In genomic region chr11:17743026-17743807, GRCh38 we compare ENCODE assay signal across 23 cellular contexts. TPM values are rescaled to one million over a fixed set of nuclear protein-coding genes. Genes with fewer than 3 reads are reported as not detected.
DNase-seq lines count a peak whose midpoint lies in the region; ATAC-seq and TF ChIP-seq lines count a peak whose summit lies in the region.
"Had no signal": no experiment of that assay in that cellular context is flagged by ENCODE, and none has a peak within 500 bp of the region (broad histone marks: within the 10 kb centered on the region; RNA-seq: fewer than 3 reads in every experiment).

No MANE protein-coding gene starts in this region.

- peaks cover 4% of the 10 kb centered on the region for H3K79me1 ChIP-seq in neuronal stem cell (ENCODE audit: low read depth, low read length)

- H2AFZ ChIP-seq in SK-N-SH (ENCODE audit: low read depth) = no peak overlapping the region
- H2AFZ ChIP-seq in neuronal stem cell (ENCODE audit: low read length) = no peak overlapping the region

- no peaks in the 10 kb centered on the region for H3F3A ChIP-seq in SK-N-SH (replicated peaks; ENCODE audit: insufficient read depth)

- H2BK120ac ChIP-seq in neuronal stem cell (ENCODE audit: low read depth, low read length) = no peak overlapping the region

- no peak overlapping the region for H4K91ac ChIP-seq in neuronal stem cell (ENCODE audit: low read depth, low read length, poor library complexity)

- H3K9ac ChIP-seq in SK-N-SH = no peak overlapping the region
- peak overlapping the region; percentile 5 for H3K9ac ChIP-seq in neuronal stem cell (ENCODE audit: low read depth, low read length, poor library complexity)

- H3K27me3 ChIP-seq in SK-N-SH (ENCODE audit: insufficient read depth) (no peaks in the 10 kb centered on the region), neuronal stem cell (ENCODE audit: control insufficient read depth in 3 of 3, insufficient read depth in 3 of 3, low read depth in 1 of 3, low read length in 3 of 3) (no peaks in the 10 kb centered on the region)
- H3K27me3 ChIP-seq: MG63 had no signal

- H4K20me1 ChIP-seq in SK-N-SH (ENCODE audit: insufficient read depth) = no peaks in the 10 kb centered on the region

- peak overlapping the region; percentile 17 for H3K18ac ChIP-seq in neuronal stem cell (ENCODE audit: low read length)

- H3K4me3 ChIP-seq in SK-N-SH (ENCODE audit: low read depth in 2 of 2, low read length in 1 of 2) (no peak overlapping the region), neuronal stem cell (ENCODE audit: low read length in 2 of 2) (no peak overlapping the region)
- H3K4me3 ChIP-seq: MG63 had no signal

- CTCF ChIA-PET in SK-N-SH (lab: Yijun Ruan, JAX) = interaction anchor here (0.7 to 14.2 kb wide), 4 partner anchors 8 to 236 kb away, joined by 3 to 730 read pairs (median 5); no protein-coding TSS in a partner anchor

- H3K9me3 ChIP-seq in SK-N-SH (no peaks in the 10 kb centered on the region), neuronal stem cell (replicated peaks in 1 of 2; ENCODE audit: control insufficient read depth in 2 of 2, insufficient read depth in 1 of 2, low read depth in 1 of 2, low read length in 2 of 2) (no peaks in the 10 kb centered on the region)
- H3K9me3 ChIP-seq: MG63 had no signal

- H2AK5ac ChIP-seq in neuronal stem cell (ENCODE audit: low read depth, low read length) = no peak overlapping the region

- in situ Hi-C loops in G401 (cut with HindIII; ENCODE audit: low sequenced_read_pairs) = loop anchor here (25.0 kb wide), 1 partner anchor 244 kb away; no protein-coding TSS in a partner anchor

- WGBS in SK-N-SH (ENCODE audit: low lambda C conversion rate) = 88% methylated on average over 11 of the region's 13 CpGs
- WGBS in neuronal stem cell (ENCODE audit: extremely low coverage in 2 of 2, insufficient read length in 2 of 2, insufficient replicate concordance in 1 of 2), 2 donors = no CpG with 5 or more reads among the region's 13 CpGs

- H2BK5ac ChIP-seq in neuronal stem cell (ENCODE audit: low read length) = no peak overlapping the region

- peaks cover 0 to 5% of the 10 kb centered on the region in 2 experiments; a peak in 1 of 4 replicates for H3K4me1 ChIP-seq in SK-N-SH (ENCODE audit: control insufficient read depth in 1 of 2, insufficient read depth in 2 of 2, low read depth in 1 of 2, low read length in 1 of 2)
- peaks cover 17 to 20% of the 10 kb centered on the region in 2 donors for H3K4me1 ChIP-seq in neuronal stem cell (ENCODE audit: control insufficient read depth in 2 of 2, insufficient read depth in 1 of 2, low read depth in 1 of 2, low read length in 2 of 2)

- H3K79me2 ChIP-seq in SK-N-SH (ENCODE audit: insufficient read depth) = no peaks in the 10 kb centered on the region

- no peak for TF ChIP-seq CTCF in SK-N-SH (IDR thresholded peaks at IDR 0.05)

- peak overlapping the region; percentile 18 for H3K23ac ChIP-seq in neuronal stem cell (ENCODE audit: low read depth, low read length, poor library complexity)

- H3K14ac ChIP-seq in neuronal stem cell (ENCODE audit: low read length) = no peak overlapping the region

- no peak overlapping the region for H3K27ac ChIP-seq in SK-N-SH (ENCODE audit: low read depth in 2 of 2, low read length in 1 of 2)
- H3K27ac ChIP-seq in neuronal stem cell (replicated peaks; ENCODE audit: low read length) = no peak overlapping the region
- H3K27ac ChIP-seq: 22Rv1 had no signal

- POLR2A ChIA-PET in SK-N-SH (lab: Yijun Ruan, JAX) = no interaction called here

- H3K36me3 ChIP-seq in SK-N-SH (replicated peaks in 1 of 2; ENCODE audit: control insufficient read depth in 1 of 2, insufficient read depth in 2 of 2, low read length in 1 of 2) (no peaks in the 10 kb centered on the region), neuronal stem cell (replicated peaks in 1 of 2; ENCODE audit: control insufficient read depth in 2 of 2, insufficient read depth in 2 of 2, low read length in 2 of 2) (no peaks in the 10 kb centered on the region)
- H3K36me3 ChIP-seq: MG63 had no signal

- no peak overlapping the region for H4K8ac ChIP-seq in neuronal stem cell (ENCODE audit: low read depth, low read length)

- no peak overlapping the region for H2BK12ac ChIP-seq in neuronal stem cell (ENCODE audit: low read length)

- ATAC-seq in SK-N-SH treated with all-trans-retinoic acid at 6 μM for 48 hours = no peak
- ATAC-seq in HG03354 (IDR thresholded peaks at IDR 0.05; ENCODE audit: poor library complexity, severe bottlenecking, unreplicated experiment) = no peak
- ATAC-seq: Panc1 had no signal

- TF ChIP-seq RAD21 in SK-N-SH (IDR thresholded peaks at IDR 0.05; ENCODE audit: low read length) = no peak

- H2BK15ac ChIP-seq in neuronal stem cell (ENCODE audit: low read length) = no peak overlapping the region

- DNase-seq in SK-N-SH (no peak), G401 (ENCODE audit: low spot score) (peak; percentile 35), cerebellar cortex (ENCODE audit: low spot score) (peak; percentile 22), neuronal stem cell (ENCODE audit: low spot score) (no peak), HUDEP-2 (lab: John Stamatoyannopoulos, UW; ENCODE audit: unreplicated experiment in 76 of 76) (no peak), middle frontal gyrus (ENCODE audit: extremely low spot score, low spot score) (no peak)
- DNase-seq: DMS79, Kasumi-1, NCI-H1048, NCI-H1436, NCI-H1930, NCI-H345, NCI-H524 treated with DMSO at 0.1 percent for 48 hours had no signal

- H3K4me2 ChIP-seq in SK-N-SH (peak overlapping the region; percentile 19; the same call in 1 of the 2 replicates), neuronal stem cell (ENCODE audit: insufficient read depth, low read length, poor library complexity, severe bottlenecking) (no peak overlapping the region)

- H3K9me2 ChIP-seq in SK-N-SH = no peaks in the 10 kb centered on the region

- no peak for TF ChIP-seq EP300 in SK-N-SH (IDR thresholded peaks at IDR 0.05; ENCODE audit: borderline replicate concordance in 1 of 2, low read depth in 1 of 2, low read length in 1 of 2)

- H3K4ac ChIP-seq in neuronal stem cell (ENCODE audit: low read length) = no peak overlapping the region

TF ChIP-seq in SK-N-SH, 30 proteins besides CTCF, POLR2A, EP300 and RAD21 (continues in another document):
- TF ChIP-seq USF2 (IDR thresholded peaks at IDR 0.05; ENCODE audit: borderline replicate concordance, low read depth, low read length) = no peak
- no peak for TF ChIP-seq YY1 (IDR thresholded peaks at IDR 0.05; ENCODE audit: low read depth)
- no peak for TF ChIP-seq IRF3 (IDR thresholded peaks at IDR 0.05; ENCODE audit: low read depth, low read length)
- no peak for TF ChIP-seq RCOR1 (IDR thresholded peaks at IDR 0.05; ENCODE audit: low read length)
- no peak for TF ChIP-seq CHD2 (IDR thresholded peaks at IDR 0.05; ENCODE audit: low read length, partially characterized antibody)

TF ChIP-seq in SK-N-SH treated with all-trans-retinoic acid at 6 μM for 48 hours, 23 proteins besides CTCF, POLR2A, EP300 and RAD21:
- TF ChIP-seq ZNF70 (CRISPR knock-in tag; IDR thresholded peaks at IDR 0.05) = no peak
- TF ChIP-seq ZFP30 (CRISPR knock-in tag; IDR thresholded peaks at IDR 0.05) = no peak
- no peak for TF ChIP-seq PATZ1 (CRISPR knock-in tag; IDR thresholded peaks at IDR 0.05; ENCODE audit: borderline replicate concordance)
- no peak for TF ChIP-seq PPARA (CRISPR knock-in tag; IDR thresholded peaks at IDR 0.05; ENCODE audit: borderline replicate concordance)
- no peak for TF ChIP-seq ZC3H10 (CRISPR knock-in tag; IDR thresholded peaks at IDR 0.05)

RNA-seq across cellular contexts. Expression of gene KCNC1, which starts 8.6 kb away (rescaled TPM):
- 0.13 and 0.18 TPM in 2 replicates for polyA plus RNA-seq in SK-N-SH (2012; rRNA removed)
- polyA plus RNA-seq in SK-N-SH (2012; cell fraction: cytosol; rRNA removed) = 0.09 and 0.14 TPM in 2 replicates
- polyA plus RNA-seq in SK-N-SH (2012; cell fraction: nucleus; rRNA removed) = 0.42 and 0.67 TPM in 2 replicates
- total RNA-seq in G401 (2014; rRNA removed; shearing (Covaris generic)) = 0.06 and 0.37 TPM in 2 replicates
- polyA plus RNA-seq in neuronal stem cell (2013, experiment 1 of 2) = 2.0 TPM
- polyA plus RNA-seq in neuronal stem cell (2013, experiment 2 of 2) = 1.9 TPM
- total RNA-seq: H4, HT-29 had no signal
- polyA plus RNA-seq: AG04450, CD14-positive monocyte had no signal

RNA-seq across cellular contexts. Expression of gene MYOD1, which starts 23.8 kb away (rescaled TPM):
- not detected in 2 replicates for polyA plus RNA-seq in SK-N-SH (2012; rRNA removed)
- polyA plus RNA-seq in SK-N-SH (2012; cell fraction: cytosol; rRNA removed) = not detected in 2 replicates
- polyA plus RNA-seq in SK-N-SH (2012; cell fraction: nucleus; rRNA removed) = not detected in 2 replicates
- total RNA-seq in G401 (2014; rRNA removed; shearing (Covaris generic)) = 0.12 TPM in 1 of 2 replicates, not detected in the other
- polyA plus RNA-seq in neuronal stem cell (2013, experiment 1 of 2) = not detected
- not detected for polyA plus RNA-seq in neuronal stem cell (2013, experiment 2 of 2)
- total RNA-seq: H4, HT-29 had no signal
- polyA plus RNA-seq: AG04450, CD14-positive monocyte, IgD-negative memory B cell had no signal

Comparison
In these comparisons a context has a peak if more than half of its experiments do, and no peak if none do; other contexts are left out.
1. DNase-seq: peak in G401 (single experiment) and cerebellar cortex (single experiment); none in SK-N-SH (single experiment), neuronal stem cell (single experiment), HUDEP-2 (0 of 76) and middle frontal gyrus (single experiment).